In genomic region chr11:129372609-129373488, GRCh38 we compare ENCODE assay signal across 11 cellular contexts. TPM values are rescaled to one million over a fixed set of nuclear protein-coding genes. Genes with fewer than 3 reads are reported as not detected.
DNase-seq lines count a peak whose midpoint lies in the region; ATAC-seq and TF ChIP-seq lines count a peak whose summit lies in the region.
"Had no signal": no experiment of that assay in that cellular context is flagged by ENCODE, and none has a peak within 500 bp of the region (broad histone marks: within the 10 kb centered on the region; RNA-seq: fewer than 3 reads in every experiment).

No MANE protein-coding gene starts in this region.

- H3K36me3 ChIP-seq in right lobe of liver (no peaks in the 10 kb centered on the region), thymus (ENCODE audit: control insufficient read depth, insufficient read depth) (no peaks in the 10 kb centered on the region)
- H3K36me3 ChIP-seq: BLaER1 treated with 17β-estradiol and CSF1 and Interleukin-3, amounts not matched to agents 10 nM and 100 nM had no signal

- no peaks in the 10 kb centered on the region for H3K4me1 Mint-ChIP-seq in immature natural killer cell

- H3K27me3 ChIP-seq in right lobe of liver (peaks cover 11 to 62% of the 10 kb centered on the region in 2 donors), thymus (ENCODE audit: control insufficient read depth, insufficient read depth) (peaks cover 66% of the 10 kb centered on the region)

- in situ Hi-C loops in astrocyte of the cerebellum (cut with HindIII; ENCODE audit: low sequenced_read_pairs): no loop called here

- H3K4me3 ChIP-seq in astrocyte of the cerebellum (ENCODE audit: low read depth, low read length) (peak overlapping the region; percentile 25), right lobe of liver (peak overlapping the region; percentile 10 to 35 (median 23)), thymus (ENCODE audit: low read length) (peak overlapping the region; percentile 9)

- TF ChIP-seq POLR2A in right lobe of liver (IDR thresholded peaks at IDR 0.05): no peak

- TF ChIP-seq CTCF in astrocyte of the cerebellum (IDR thresholded peaks at IDR 0.05; ENCODE audit: low read depth, low read length, missing control alignments) (no peak), right lobe of liver (IDR thresholded peaks at IDR 0.05) (no peak)

- no peak overlapping the region for H3K27ac ChIP-seq in right lobe of liver
- H3K27ac ChIP-seq in thymus (ENCODE audit: low read depth): no peak overlapping the region
- H3K27ac ChIP-seq: BLaER1 treated with 17β-estradiol and CSF1 and Interleukin-3, amounts not matched to agents 10 nM and 100 nM had no signal

- H3K9me3 Mint-ChIP-seq in immature natural killer cell: no peaks in the 10 kb centered on the region

- H3K4me3 Mint-ChIP-seq in immature natural killer cell: no peak overlapping the region

- peak; percentile 56 for DNase-seq in activated CD8-positive, alpha-beta memory T cell treated with anti-CD3 and anti-CD28 coated beads for 24 hours
- DNase-seq in activated CD8-positive, alpha-beta memory T cell treated with anti-CD3 and anti-CD28 coated beads, Interleukin-2, amount 50 U/mL, for 4 hours: no peak
- DNase-seq in astrocyte of the cerebellum (ENCODE audit: low read depth): no peak
- no peak for DNase-seq in right lobe of liver
- no peak for DNase-seq in immature natural killer cell
- DNase-seq: hippocampal formation, NCI-H1417 treated with DMSO at 0.1 percent for 48 hours had no signal

- H3K36me3 Mint-ChIP-seq in immature natural killer cell: peaks cover 0 to 4% (median 0%) of the 10 kb centered on the region in 3 donors

- 5% methylated on average over 37 of the region's 77 CpGs for WGBS in right lobe of liver (ENCODE audit: insufficient coverage, low coverage, low lambda C conversion rate, missing lambda C conversion rate)
- WGBS in thymus: 3% methylated on average over 77 of the region's 77 CpGs

- H3K9me3 ChIP-seq in right lobe of liver (no peaks in the 10 kb centered on the region), thymus (ENCODE audit: control insufficient read depth) (no peaks in the 10 kb centered on the region)

- H3K4me1 ChIP-seq in right lobe of liver: peaks cover 0 to 26% (median 6%) of the 10 kb centered on the region in 4 donors
- H3K4me1 ChIP-seq in thymus (ENCODE audit: control insufficient read depth, insufficient read depth, low read length): peaks cover 3% of the 10 kb centered on the region

- no peak overlapping the region for H3K27ac Mint-ChIP-seq in immature natural killer cell

- peaks cover 3 to 32% (median 15%) of the 10 kb centered on the region in 3 donors for H3K27me3 Mint-ChIP-seq in immature natural killer cell (ENCODE audit: low read depth in 3 of 3)

- intact Hi-C loops in right lobe of liver (cut with DNase I): loop anchor here in 1 of 2 donors (10.0 kb wide), 2 partner anchors 322 to 372 kb away; no protein-coding TSS in a partner anchor

- ATAC-seq in right lobe of liver (peak in 2 of 4 donors; percentile 17 to 26), HG03039 (IDR thresholded peaks at IDR 0.05; ENCODE audit: unreplicated experiment) (no peak), GM21723 (IDR thresholded peaks at IDR 0.05; ENCODE audit: unreplicated experiment) (no peak)

RNA-seq across cellular contexts. Expression of gene BARX2, which starts 2.8 kb away (rescaled TPM):
- not detected for total RNA-seq in right lobe of liver
- polyA plus RNA-seq in thymus (2.9 TPM), immature natural killer cell (not detected)
